In genomic region chr3:174023445-174023844, GRCh38 we compare ENCODE assay signal across 15 cellular contexts.
DNase-seq lines count a peak whose midpoint lies in the region; ATAC-seq and TF ChIP-seq lines count a peak whose summit lies in the region.
"Had no signal": no experiment of that assay in that cellular context is flagged by ENCODE, and none has a peak within 500 bp of the region (broad histone marks: within the 10 kb centered on the region; RNA-seq: fewer than 3 reads in every experiment).

No MANE protein-coding gene starts in this region.

- H3K9me3 ChIP-seq in left ventricle myocardium inferior (replicated peaks) (peaks cover 11% of the 10 kb centered on the region), upper lobe of left lung (peaks cover 0 to 5% (median 0%) of the 10 kb centered on the region in 4 donors)

- H3K27ac ChIP-seq in left ventricle myocardium inferior (replicated peaks) = no peak overlapping the region
- no peak overlapping the region for H3K27ac ChIP-seq in upper lobe of left lung
- H3K27ac ChIP-seq: heart right ventricle, tibial nerve had no signal

- no peak for DNase-seq in left ventricle myocardium superior
- DNase-seq in left ventricle myocardium inferior = no peak
- peak; percentile 41 for DNase-seq in NCI-H2227 (lab: John Stamatoyannopoulos, UW; ENCODE audit: unreplicated experiment)
- peak; percentile 51 for DNase-seq in cerebellum (ENCODE audit: low spot score)
- no peak for DNase-seq in GM13976 (ENCODE audit: low spot score)
- no peak for DNase-seq in NCI-H526 treated with DMSO at 0.1 percent for 48 hours (lab: John Stamatoyannopoulos, UW)
- no peak for DNase-seq in activated CD8-positive, alpha-beta memory T cell treated with anti-CD3 and anti-CD28 coated beads, Interleukin-2, amount 10 ng/mL, durations not matched to agents 7 days and 5 days
- DNase-seq in upper lobe of left lung = no peak
- DNase-seq: activated CD4-positive, alpha-beta T cell treated with anti-CD3 and anti-CD28 coated beads, Interleukin-2, amount 10 ng/mL, durations not matched to agents 7 days and 5 days; activated T-cell treated with anti-CD3 and anti-CD28 coated beads, Interleukin-2, amount 50 U/mL, for 24 hours; H7; stimulated activated CD4-positive, alpha-beta T cell treated with anti-CD3 and anti-CD28 coated beads, Interleukin-4, amount 100 ng/mL, for 1 hour had no signal

- H3K4me1 ChIP-seq in left ventricle myocardium inferior (no peaks in the 10 kb centered on the region), upper lobe of left lung (no peaks in the 10 kb centered on the region)
- H3K4me1 ChIP-seq: heart right ventricle, tibial nerve had no signal

- ATAC-seq in left ventricle myocardium superior (peak; percentile 57), upper lobe of left lung (ENCODE audit: low FRiP score in 2 of 2) (no peak)
- ATAC-seq in activated CD8-positive, alpha-beta memory T cell treated with anti-CD3 and anti-CD28 coated beads, Interleukin-2, amount 10 ng/mL, durations not matched to agents 7 days and 5 days = no peak
- ATAC-seq: HepG2 had no signal

- in situ Hi-C loops in GM13976 (cut with MboI; ENCODE audit: low sequenced_read_pairs, unreplicated experiment) = no loop called here

- H3K36me3 ChIP-seq in left ventricle myocardium inferior = no peaks in the 10 kb centered on the region
- H3K36me3 ChIP-seq in upper lobe of left lung = no peaks in the 10 kb centered on the region
- H3K36me3 ChIP-seq: heart right ventricle, tibial nerve had no signal

- CTCF ChIA-PET in activated CD8-positive, alpha-beta memory T cell treated with anti-CD3 and anti-CD28 coated beads, Interleukin-2, amount 10 ng/mL, durations not matched to agents 7 days and 5 days (lab: Charles Lee) = no interaction called here

- H3K27ac Mint-ChIP-seq in activated CD8-positive, alpha-beta memory T cell treated with anti-CD3 and anti-CD28 coated beads, Interleukin-2, amount 10 ng/mL, durations not matched to agents 7 days and 5 days = no peak overlapping the region
- H3K27ac Mint-ChIP-seq: activated CD4-positive, alpha-beta T cell treated with anti-CD3 and anti-CD28 coated beads, Interleukin-2, amount 10 ng/mL, durations not matched to agents 7 days and 5 days; activated T-cell treated with anti-CD3 and anti-CD28 coated beads, Interleukin-2, amount 50 U/mL, for 24 hours had no signal

- H3K4me3 ChIP-seq in left ventricle myocardium inferior = no peak overlapping the region
- H3K4me3 ChIP-seq in upper lobe of left lung = no peak overlapping the region
- H3K4me3 ChIP-seq: heart right ventricle, tibial nerve had no signal

- TF ChIP-seq CTCF in left ventricle myocardium inferior (IDR thresholded peaks at IDR 0.05; ENCODE audit: borderline replicate concordance) = no peak
- TF ChIP-seq CTCF in GM13976 (IDR thresholded peaks at IDR 0.05; ENCODE audit: borderline replicate concordance, control extremely low read depth, extremely low read depth, insufficient read depth, missing control alignments) = no peak
- no peak for TF ChIP-seq CTCF in upper lobe of left lung (IDR thresholded peaks at IDR 0.05)

- intact Hi-C loops in left ventricle myocardium superior (cut with micrococcal nuclease) = no loop called here
- intact Hi-C loops in left ventricle myocardium inferior (cut with micrococcal nuclease) = no loop called here

- H3K27me3 Mint-ChIP-seq in activated CD8-positive, alpha-beta memory T cell treated with anti-CD3 and anti-CD28 coated beads, Interleukin-2, amount 10 ng/mL, durations not matched to agents 7 days and 5 days = no peaks in the 10 kb centered on the region
- H3K27me3 Mint-ChIP-seq: activated CD4-positive, alpha-beta T cell treated with anti-CD3 and anti-CD28 coated beads, Interleukin-2, amount 10 ng/mL, durations not matched to agents 7 days and 5 days; activated T-cell treated with anti-CD3 and anti-CD28 coated beads, Interleukin-2, amount 50 U/mL, for 24 hours had no signal

- H3K4me3 Mint-ChIP-seq in activated CD8-positive, alpha-beta memory T cell treated with anti-CD3 and anti-CD28 coated beads, Interleukin-2, amount 10 ng/mL, durations not matched to agents 7 days and 5 days = no peak overlapping the region
- H3K4me3 Mint-ChIP-seq: activated CD4-positive, alpha-beta T cell treated with anti-CD3 and anti-CD28 coated beads, Interleukin-2, amount 10 ng/mL, durations not matched to agents 7 days and 5 days; activated T-cell treated with anti-CD3 and anti-CD28 coated beads, Interleukin-2, amount 50 U/mL, for 24 hours had no signal

- WGBS in upper lobe of left lung, 2 donors = 76 to 77% methylated on average over 3 of the region's 3 CpGs

- H3K4me1 Mint-ChIP-seq in activated CD8-positive, alpha-beta memory T cell treated with anti-CD3 and anti-CD28 coated beads, Interleukin-2, amount 10 ng/mL, durations not matched to agents 7 days and 5 days = no peaks in the 10 kb centered on the region
- H3K4me1 Mint-ChIP-seq: activated CD4-positive, alpha-beta T cell treated with anti-CD3 and anti-CD28 coated beads, Interleukin-2, amount 10 ng/mL, durations not matched to agents 7 days and 5 days had no signal

- H3K9me3 Mint-ChIP-seq in activated CD8-positive, alpha-beta memory T cell treated with anti-CD3 and anti-CD28 coated beads, Interleukin-2, amount 10 ng/mL, durations not matched to agents 7 days and 5 days (ENCODE audit: low read depth) = peaks cover 3% of the 10 kb centered on the region

- no peak for TF ChIP-seq POLR2A in upper lobe of left lung (IDR thresholded peaks at IDR 0.05)

- H3K36me3 Mint-ChIP-seq in activated CD8-positive, alpha-beta memory T cell treated with anti-CD3 and anti-CD28 coated beads, Interleukin-2, amount 10 ng/mL, durations not matched to agents 7 days and 5 days = no peaks in the 10 kb centered on the region

- TF ChIP-seq EP300 in upper lobe of left lung (IDR thresholded peaks at IDR 0.05) = no peak

- H3K27me3 ChIP-seq in left ventricle myocardium inferior (ENCODE audit: low read depth) (no peaks in the 10 kb centered on the region), upper lobe of left lung (no peaks in the 10 kb centered on the region)
- H3K27me3 ChIP-seq: heart right ventricle, tibial nerve had no signal

Comparison
In these comparisons a context has a peak if more than half of its experiments do, and no peak if none do; other contexts are left out.
1. DNase-seq: peak in NCI-H2227 (single experiment) and cerebellum (single experiment); none in left ventricle myocardium superior (single experiment), left ventricle myocardium inferior (single experiment), GM13976 (single experiment), NCI-H526 treated with DMSO at 0.1 percent for 48 hours (single experiment), activated CD8-positive, alpha-beta memory T cell treated with anti-CD3 and anti-CD28 coated beads, Interleukin-2, amount 10 ng/mL, durations not matched to agents 7 days and 5 days (single experiment) and upper lobe of left lung (0 of 2).